In the genomic region with DNA sequence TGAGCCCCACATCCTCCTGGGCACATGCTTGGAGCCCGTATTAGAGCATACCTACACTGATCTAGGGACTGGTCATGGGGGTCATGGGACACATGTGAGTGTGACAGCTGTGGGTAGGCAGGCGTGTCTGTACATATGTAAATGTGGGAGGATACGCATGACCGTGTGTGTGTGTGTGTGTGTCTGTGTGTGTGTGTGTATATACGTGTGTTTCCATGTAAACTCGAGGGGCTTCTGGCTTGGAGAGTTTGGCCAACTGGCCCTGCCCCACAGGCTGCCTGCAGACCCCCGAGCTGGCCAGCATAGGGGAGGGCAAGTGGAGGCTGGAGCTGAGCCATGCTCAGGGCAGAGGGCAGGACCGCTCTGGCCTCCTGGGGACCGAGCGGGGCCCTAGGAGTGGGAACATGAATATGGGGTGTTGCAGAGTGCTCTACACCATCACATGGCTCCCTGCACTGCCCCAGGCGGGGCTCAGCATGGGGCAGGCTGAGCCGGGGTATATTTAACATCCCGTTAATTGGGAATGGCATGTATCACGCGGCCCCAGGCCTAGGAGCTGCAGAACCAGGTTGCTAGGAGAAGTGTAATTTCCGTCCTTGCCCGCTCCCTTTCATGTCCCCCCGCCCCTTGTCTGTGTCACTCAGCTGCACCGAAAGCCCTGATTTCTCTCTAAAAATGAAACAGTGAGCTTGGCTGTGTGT, we compare ENCODE assay signal across 1 cellular context.
TF ChIP-seq lines count a peak whose summit lies in the region.

No MANE protein-coding gene starts in this region.

TF ChIP-seq in K562, 482 proteins besides CTCF, POLR2A, EP300 and RAD21:
- TF ChIP-seq ZNF282 (CRISPR knock-in tag; IDR thresholded peaks at IDR 0.05), result no peak
- TF ChIP-seq ZNF41 (CRISPR knock-in tag; conservative IDR thresholded peaks at IDR 0.05), result no peak
- no peak for TF ChIP-seq HNRNPLL (IDR thresholded peaks at IDR 0.05; ENCODE audit: low read depth, low read length, poor library complexity, severe bottlenecking)
- TF ChIP-seq GATAD2A (IDR thresholded peaks at IDR 0.05), result no peak
- TF ChIP-seq PCBP2 (IDR thresholded peaks at IDR 0.05; ENCODE audit: low read depth, low read length, poor library complexity, severe bottlenecking), result no peak
- TF ChIP-seq TRIM28 (IDR thresholded peaks at IDR 0.05), result no peak
- TF ChIP-seq, protein P1, sequence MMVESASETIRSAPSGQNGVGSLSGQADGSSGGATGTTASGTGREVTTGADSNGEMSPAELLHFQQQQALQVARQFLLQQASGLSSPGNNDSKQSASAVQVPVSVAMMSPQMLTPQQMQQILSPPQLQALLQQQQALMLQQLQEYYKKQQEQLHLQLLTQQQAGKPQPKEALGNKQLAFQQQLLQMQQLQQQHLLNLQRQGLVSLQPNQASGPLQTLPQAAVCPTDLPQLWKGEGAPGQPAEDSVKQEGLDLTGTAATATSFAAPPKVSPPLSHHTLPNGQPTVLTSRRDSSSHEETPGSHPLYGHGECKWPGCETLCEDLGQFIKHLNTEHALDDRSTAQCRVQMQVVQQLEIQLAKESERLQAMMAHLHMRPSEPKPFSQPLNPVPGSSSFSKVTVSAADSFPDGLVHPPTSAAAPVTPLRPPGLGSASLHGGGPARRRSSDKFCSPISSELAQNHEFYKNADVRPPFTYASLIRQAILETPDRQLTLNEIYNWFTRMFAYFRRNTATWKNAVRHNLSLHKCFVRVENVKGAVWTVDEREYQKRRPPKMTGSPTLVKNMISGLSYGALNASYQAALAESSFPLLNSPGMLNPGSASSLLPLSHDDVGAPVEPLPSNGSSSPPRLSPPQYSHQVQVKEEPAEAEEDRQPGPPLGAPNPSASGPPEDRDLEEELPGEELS (CRISPR knock-in tag; IDR thresholded peaks at IDR 0.05; ENCODE audit: borderline replicate concordance), result no peak
- no peak for TF ChIP-seq RB1 (IDR thresholded peaks at IDR 0.05; ENCODE audit: low read depth)
